ENCODE assay signal across 30 cellular contexts in genomic region chr9:101030022-101030391, GRCh38. TPM values are rescaled to one million over a fixed set of nuclear protein-coding genes. Genes with fewer than 3 reads are reported as not detected.
DNase-seq lines count a peak whose midpoint lies in the region; ATAC-seq and TF ChIP-seq lines count a peak whose summit lies in the region.
"Had no signal": no experiment of that assay in that cellular context is flagged by ENCODE, and none has a peak within 500 bp of the region (broad histone marks: within the 10 kb centered on the region; RNA-seq: fewer than 3 reads in every experiment).

No MANE protein-coding gene starts in this region.

- POLR2A ChIA-PET in WTC11 (lab: Charles Lee) = no interaction called here

- no peaks in the 10 kb centered on the region for H3K9me3 ChIP-seq in iPS-15b (ENCODE audit: control insufficient read depth, insufficient read depth, low read length)
- H3K9me3 ChIP-seq in neural progenitor cell (ENCODE audit: low read depth) = no peaks in the 10 kb centered on the region
- H3K9me3 ChIP-seq in ovary = no peaks in the 10 kb centered on the region
- H3K9me3 ChIP-seq: esophagus squamous epithelium, Peyer's patch, SJCRH30, transverse colon had no signal

- intact Hi-C loops in ovary (cut with DNase I) = no loop called here

- TF ChIP-seq CTCF in WTC11 (IDR thresholded peaks at IDR 0.05) = no peak
- no peak for TF ChIP-seq CTCF in neural progenitor cell (IDR thresholded peaks at IDR 0.05)
- TF ChIP-seq CTCF in ovary (IDR thresholded peaks at IDR 0.05) = no peak

- H3K36me3 Mint-ChIP-seq in WTC11 = no peaks in the 10 kb centered on the region
- H3K36me3 Mint-ChIP-seq in neural progenitor cell = no peaks in the 10 kb centered on the region
- H3K36me3 Mint-ChIP-seq: IgD-negative memory B cell, natural killer cell had no signal

- no peak for TF ChIP-seq POLR2A in ovary (IDR thresholded peaks at IDR 0.05)

- H3K27ac Mint-ChIP-seq in WTC11 = no peak overlapping the region
- H3K27ac Mint-ChIP-seq in neural progenitor cell = no peak overlapping the region
- H3K27ac Mint-ChIP-seq: activated T-helper 1 cell treated with anti-CD3 and anti-CD28 coated beads, Interleukin-12 subunit alpha, Interleukin-12 subunit beta, Interleukin-2, Interleukin-4 antibody, amounts not matched to agents 30 ng/mL and 10 ng/mL and 1 ng/mL, durations not matched to agents 14 hours and 24 hours and 36 hours; natural killer cell had no signal

- no peaks in the 10 kb centered on the region for H3K79me2 ChIP-seq in neural progenitor cell (ENCODE audit: low read depth)

- H3K4me3 ChIP-seq in H7 (ENCODE audit: insufficient read depth, low read depth, low read length) = no peak overlapping the region; the same call in 1 of the 2 replicates
- H3K4me3 ChIP-seq in iPS-15b (ENCODE audit: low read depth, low read length) = peak overlapping the region; percentile 90
- peak overlapping the region; percentile 80 for H3K4me3 ChIP-seq in neural progenitor cell
- no peak overlapping the region for H3K4me3 ChIP-seq in ovary
- H3K4me3 ChIP-seq: BLaER1 treated with 17β-estradiol and CSF1 and Interleukin-3, amounts not matched to agents 10 nM and 100 nM; GM12878; SJCRH30 had no signal

- H3K36me3 ChIP-seq in H7 (replicated peaks; ENCODE audit: control insufficient read depth, insufficient read depth, low read length) (no peaks in the 10 kb centered on the region), iPS-15b (ENCODE audit: control insufficient read depth, insufficient read depth, low read length) (no peaks in the 10 kb centered on the region), neural progenitor cell (no peaks in the 10 kb centered on the region), ovary (no peaks in the 10 kb centered on the region)
- H3K36me3 ChIP-seq: BLaER1 treated with 17β-estradiol and CSF1 and Interleukin-3, amounts not matched to agents 10 nM and 100 nM; cardiac muscle cell; esophagus squamous epithelium; Peyer's patch; SJCRH30; transverse colon had no signal

- WGBS in ovary, 3 donors = 6 to 18% (median 8%) methylated on average over 10 of the region's 10 CpGs

- CTCF ChIA-PET in WTC11 (lab: Charles Lee) = interaction anchor here (2.6 kb wide), 1 partner anchor 89 kb away, joined by 20 read pairs; no protein-coding TSS in a partner anchor

- H3K4me1 Mint-ChIP-seq in WTC11 (peaks cover 24% of the 10 kb centered on the region), neural progenitor cell (peaks cover 36% of the 10 kb centered on the region)
- H3K4me1 Mint-ChIP-seq: natural killer cell had no signal

- no peaks in the 10 kb centered on the region for H3K9me3 Mint-ChIP-seq in WTC11
- H3K9me3 Mint-ChIP-seq in neural progenitor cell = no peaks in the 10 kb centered on the region
- H3K9me3 Mint-ChIP-seq: activated T-helper 1 cell treated with anti-CD3 and anti-CD28 coated beads, Interleukin-12 subunit alpha, Interleukin-12 subunit beta, Interleukin-2, Interleukin-4 antibody, amounts not matched to agents 30 ng/mL and 10 ng/mL and 1 ng/mL, durations not matched to agents 14 hours and 24 hours and 36 hours had no signal

- H2AFZ ChIP-seq in neural progenitor cell (replicated peaks) = no peak overlapping the region

- no peaks in the 10 kb centered on the region for H4K20me1 ChIP-seq in neural progenitor cell (ENCODE audit: low read depth)
- H4K20me1 ChIP-seq: BLaER1 treated with 17β-estradiol and CSF1 and Interleukin-3, amounts not matched to agents 10 nM and 100 nM had no signal

- peak overlapping the region; percentile 95 for H3K4me2 ChIP-seq in neural progenitor cell
- H3K4me2 ChIP-seq: BLaER1 treated with 17β-estradiol and CSF1 and Interleukin-3, amounts not matched to agents 10 nM and 100 nM had no signal

- no peak overlapping the region for H3K27ac ChIP-seq in neural progenitor cell
- H3K27ac ChIP-seq in ovary = no peak overlapping the region
- H3K27ac ChIP-seq: BLaER1 treated with 17β-estradiol and CSF1 and Interleukin-3, amounts not matched to agents 10 nM and 100 nM; cardiac muscle cell; esophagus squamous epithelium; Peyer's patch; SJCRH30; transverse colon had no signal

- TF ChIP-seq EP300 in ovary (IDR thresholded peaks at IDR 0.05) = no peak

- H3K9ac ChIP-seq in iPS-15b (ENCODE audit: low read depth, low read length) = no peak overlapping the region
- no peak overlapping the region for H3K9ac ChIP-seq in neural progenitor cell
- H3K9ac ChIP-seq: BLaER1 treated with 17β-estradiol and CSF1 and Interleukin-3, amounts not matched to agents 10 nM and 100 nM had no signal

- H3K4me1 ChIP-seq in iPS-15b (ENCODE audit: control insufficient read depth, insufficient read depth, low read length) = peaks cover 13% of the 10 kb centered on the region
- peaks cover 24% of the 10 kb centered on the region for H3K4me1 ChIP-seq in neural progenitor cell
- H3K4me1 ChIP-seq in ovary (ENCODE audit: insufficient read depth) = peaks cover 8% of the 10 kb centered on the region

- DNase-seq in H7 (peak; percentile 9), WTC11 (ENCODE audit: low spot score) (no peak), neural progenitor cell (ENCODE audit: low spot score) (peak; percentile 24), RPMI8226 (no peak), ovary (no peak)
- DNase-seq in activated effector memory CD4-positive, alpha-beta T cell treated with Interleukin-2 at 50 U/mL for 16 hours = no peak
- DNase-seq: activated CD4-positive, alpha-beta T cell treated with anti-CD3 and anti-CD28 coated beads, Interleukin-2, amount 50 U/mL, for 4 hours; activated CD4-positive, CD25-positive, alpha-beta regulatory T cell; activated naive CD4-positive, alpha-beta T cell treated with anti-CD3 and anti-CD28 coated beads, Interleukin-2, amount 50 U/mL, for 16 hours; COR-L47; cortex of kidney; esophagus squamous epithelium; kidney; natural killer cell; NCI-H1048; NCI-H187 treated with DMSO at 0.1 percent for 48 hours; Peyer's patch; SJCRH30; stimulated activated CD4-positive, alpha-beta T cell treated with anti-CD3 and anti-CD28 coated beads, Interleukin-12 subunit alpha, Interleukin-12 subunit beta, amount 100 ng/mL, for 4 hours; stimulated activated CD4-positive, alpha-beta T cell treated with anti-CD3 and anti-CD28 coated beads, Interleukin-4, amount 100 ng/mL, for 1 hour; transverse colon had no signal

- H3K27me3 ChIP-seq in H7 (ENCODE audit: control insufficient read depth, insufficient read depth, low read length) (peaks cover 50% of the 10 kb centered on the region), iPS-15b (ENCODE audit: control insufficient read depth, insufficient read depth, low read length) (peaks cover 65% of the 10 kb centered on the region), neural progenitor cell (peaks cover 80% of the 10 kb centered on the region), ovary (no peaks in the 10 kb centered on the region)
- H3K27me3 ChIP-seq: BLaER1 treated with 17β-estradiol and CSF1 and Interleukin-3, amounts not matched to agents 10 nM and 100 nM; Peyer's patch had no signal

- peaks cover 23% of the 10 kb centered on the region for H3F3A ChIP-seq in neural progenitor cell (ENCODE audit: low read depth)

- H3K27me3 Mint-ChIP-seq in WTC11 (ENCODE audit: low read depth) = peaks cover 72% of the 10 kb centered on the region
- H3K27me3 Mint-ChIP-seq in neural progenitor cell (ENCODE audit: insufficient read depth, low read depth) = peaks cover 18% of the 10 kb centered on the region

- H3K4me3 Mint-ChIP-seq in WTC11 = peak overlapping the region; percentile 88
- H3K4me3 Mint-ChIP-seq in neural progenitor cell = peak overlapping the region; percentile 94
- H3K4me3 Mint-ChIP-seq: activated T-helper 1 cell treated with anti-CD3 and anti-CD28 coated beads, Interleukin-12 subunit alpha, Interleukin-12 subunit beta, Interleukin-2, Interleukin-4 antibody, amounts not matched to agents 30 ng/mL and 10 ng/mL and 1 ng/mL, durations not matched to agents 14 hours and 24 hours and 36 hours; natural killer cell had no signal

- no peak for ATAC-seq in WTC11
- ATAC-seq: GM12878, natural killer cell, sciatic nerve had no signal

TF ChIP-seq in WTC11, 78 proteins besides CTCF, POLR2A, EP300 and RAD21:
- TF ChIP-seq ZNF423 (CRISPR knock-in tag; IDR thresholded peaks at IDR 0.05) = no peak
- TF ChIP-seq FOXP1 (CRISPR knock-in tag; IDR thresholded peaks at IDR 0.05; ENCODE audit: borderline replicate concordance) = no peak
- TF ChIP-seq ZSCAN18 (CRISPR knock-in tag; IDR thresholded peaks at IDR 0.05) = no peak

RNA-seq across cellular contexts. Expression of gene PLPPR1, which starts 1.5 kb away (rescaled TPM):
- total RNA-seq in H7 (2014; rRNA removed; shearing (Covaris generic)) = 2.7 and 2.8 TPM in 2 replicates
- total RNA-seq in WTC11 (2021) (0.44 to 1.5 TPM (median 0.71 TPM) in 3 replicates), neural progenitor cell (ENCODE audit: low replicate concordance) (1.2 and 3.2 TPM in 2 replicates), ovary (1 to 10 TPM in 1 of 7 donors, under 1 TPM in 2, not detected in 4; 0.10 to 1.1 (median 0.18) TPM)
- under 1 TPM in 1 of 2 donors, not detected in 1; 0.07 TPM for polyA plus RNA-seq in ovary
- total RNA-seq: activated T-helper 1 cell treated with anti-CD3 and anti-CD28 coated beads, Interleukin-12 subunit alpha, Interleukin-12 subunit beta, Interleukin-2, Interleukin-4 antibody, amounts not matched to agents 30 ng/mL and 10 ng/mL and 1 ng/mL, durations not matched to agents 14 hours and 24 hours and 36 hours; GM12878; mononuclear cell; natural killer cell; posterior vena cava had no signal
- polyA plus RNA-seq: IgD-negative memory B cell had no signal

Comparison
In these comparisons a context has a peak if more than half of its experiments do, and no peak if none do; other contexts are left out.
1. DNase-seq: peak in H7 (single experiment) and neural progenitor cell (single experiment); none in WTC11 (single experiment), RPMI8226 (single experiment), ovary (0 of 5) and activated effector memory CD4-positive, alpha-beta T cell treated with Interleukin-2 at 50 U/mL for 16 hours (single experiment).
2. H3K4me3 ChIP-seq: peak in iPS-15b (single experiment) and neural progenitor cell (single experiment); none in H7 (single experiment) and ovary (single experiment).